8 cellular contexts compared by ENCODE assay signal in genomic region chr5:139637438-139638089, GRCh38. TPM values are rescaled to one million over a fixed set of nuclear protein-coding genes. Genes with fewer than 3 reads are reported as not detected.
DNase-seq lines count a peak whose midpoint lies in the region; ATAC-seq and TF ChIP-seq lines count a peak whose summit lies in the region.

No MANE protein-coding gene starts in this region.

- H3K27ac Mint-ChIP-seq in WTC11, result peak overlapping the region; percentile 93
- H3K27ac Mint-ChIP-seq in stimulated activated memory B cell treated with anti-CD40 and anti-IgM and Interleukin-4, amounts not matched to agents 10 μg/mL and 1 μg/mL and 100 μg/mL, for 72 hours, result peak overlapping the region; percentile 96

- peaks cover 15% of the 10 kb centered on the region for H3K4me1 ChIP-seq in HAP-1
- peaks cover 8 to 63% (median 29%) of the 10 kb centered on the region in 4 donors for H3K4me1 ChIP-seq in right lobe of liver

- CTCF ChIA-PET in WTC11 (lab: Charles Lee), result interaction anchor here (0.6 to 12.0 kb wide), 18 partner anchors 13 to 331 kb away, joined by 3 to 247 read pairs (median 6); partner anchors contain the start of gene CXXC5

- under 1% methylated on average over 28 of the region's 62 CpGs for WGBS in right lobe of liver (ENCODE audit: insufficient coverage, low coverage, low lambda C conversion rate, missing lambda C conversion rate)

- H3K4me1 Mint-ChIP-seq in WTC11, result peaks cover 82% of the 10 kb centered on the region
- peaks cover 91% of the 10 kb centered on the region for H3K4me1 Mint-ChIP-seq in stimulated activated memory B cell treated with anti-CD40 and anti-IgM and Interleukin-4, amounts not matched to agents 10 μg/mL and 1 μg/mL and 100 μg/mL, for 72 hours

- ATAC-seq in WTC11 (peak; percentile 38), right lobe of liver (peak; percentile 58 to 74 (median 70))
- ATAC-seq in stimulated activated memory B cell treated with anti-CD40 and anti-IgM and Interleukin-4, amounts not matched to agents 10 μg/mL and 1 μg/mL and 100 μg/mL, for 72 hours, result peak; percentile 56

- H3K9me3 ChIP-seq in HAP-1, result no peaks in the 10 kb centered on the region
- no peaks in the 10 kb centered on the region for H3K9me3 ChIP-seq in right lobe of liver

- no peaks in the 10 kb centered on the region for H3K36me3 Mint-ChIP-seq in WTC11
- H3K36me3 Mint-ChIP-seq in stimulated activated memory B cell treated with anti-CD40 and anti-IgM and Interleukin-4, amounts not matched to agents 10 μg/mL and 1 μg/mL and 100 μg/mL, for 72 hours, result no peaks in the 10 kb centered on the region

- intact Hi-C loops in right lobe of liver (cut with DNase I), result loop anchor here (5.0 kb wide), 2 partner anchors 50 to 130 kb away; no protein-coding TSS in a partner anchor

- no peaks in the 10 kb centered on the region for H3K9me3 Mint-ChIP-seq in WTC11
- H3K9me3 Mint-ChIP-seq in stimulated activated memory B cell treated with anti-CD40 and anti-IgM and Interleukin-4, amounts not matched to agents 10 μg/mL and 1 μg/mL and 100 μg/mL, for 72 hours, result no peaks in the 10 kb centered on the region

- H3K27me3 Mint-ChIP-seq in WTC11 (ENCODE audit: low read depth), result no peaks in the 10 kb centered on the region
- H3K27me3 Mint-ChIP-seq in stimulated activated memory B cell treated with anti-CD40 and anti-IgM and Interleukin-4, amounts not matched to agents 10 μg/mL and 1 μg/mL and 100 μg/mL, for 72 hours, result no peaks in the 10 kb centered on the region

- H3K36me3 ChIP-seq in HAP-1 (replicated peaks) (no peaks in the 10 kb centered on the region; the same call in 1 of the 2 replicates), right lobe of liver (no peaks in the 10 kb centered on the region)

- H3K4me3 ChIP-seq in HAP-1, result peak overlapping the region; percentile 39
- peak overlapping the region; percentile 46 to 63 (median 59) for H3K4me3 ChIP-seq in right lobe of liver

- DNase-seq in EH (ENCODE audit: low read depth), result peak; percentile 82
- peak; percentile 65 to 88 for DNase-seq in HAP-1 (ENCODE audit: low spot score in 2 of 2)
- peak; percentile 32 for DNase-seq in NCI-H2029 treated with DMSO at 0.1 percent for 48 hours (lab: John Stamatoyannopoulos, UW)
- peak; percentile 79 for DNase-seq in WTC11 (ENCODE audit: low spot score)
- peak; percentile 41 for DNase-seq in effector CD4-positive, alpha-beta T cell
- DNase-seq in right lobe of liver, result peak; percentile 92 to 95 (median 92)
- no peak for DNase-seq in DMS114 treated with DMSO at 0.1 percent for 48 hours (lab: John Stamatoyannopoulos, UW; ENCODE audit: unreplicated experiment)

- POLR2A ChIA-PET in WTC11 (lab: Charles Lee), result interaction anchor here (1.0 to 4.8 kb wide), 8 partner anchors 11 to 110 kb away, joined by 3 to 54 read pairs (median 4); partner anchors contain the start of gene CXXC5

- in situ Hi-C loops in HAP-1 (cut with MboI; ENCODE audit: low sequenced_read_pairs), result no loop called here

- H3K27me3 ChIP-seq in HAP-1 (ENCODE audit: low read depth) (no peaks in the 10 kb centered on the region), right lobe of liver (no peaks in the 10 kb centered on the region)

- H3K4me3 Mint-ChIP-seq in WTC11, result peak overlapping the region; percentile 64
- H3K4me3 Mint-ChIP-seq in stimulated activated memory B cell treated with anti-CD40 and anti-IgM and Interleukin-4, amounts not matched to agents 10 μg/mL and 1 μg/mL and 100 μg/mL, for 72 hours, result peak overlapping the region; percentile 90

- TF ChIP-seq POLR2A in right lobe of liver (IDR thresholded peaks at IDR 0.05), result no peak

- H3K27ac ChIP-seq in right lobe of liver, result peak overlapping the region; percentile 88 to 95 (median 94)

- TF ChIP-seq CTCF in WTC11 (IDR thresholded peaks at IDR 0.05), result no peak
- TF ChIP-seq CTCF in right lobe of liver (IDR thresholded peaks at IDR 0.05), result peak; percentile 14 to 57 (median 28)

TF ChIP-seq in WTC11, 78 proteins besides CTCF, POLR2A, EP300 and RAD21 (continues in another document):
- TF ChIP-seq IRF2 (CRISPR knock-in tag; IDR thresholded peaks at IDR 0.05; ENCODE audit: borderline replicate concordance, low read depth) (no peak), MXD4 (CRISPR knock-in tag; IDR thresholded peaks at IDR 0.05; ENCODE audit: borderline replicate concordance) (no peak), ZNF138 (CRISPR knock-in tag; conservative IDR thresholded peaks at IDR 0.05) (no peak), ZNF232 (CRISPR knock-in tag; IDR thresholded peaks at IDR 0.05) (0 out of 2 replicates have a peak, but pooled peaks have one; percentile 53), ESRRA (CRISPR knock-in tag; IDR thresholded peaks at IDR 0.05; ENCODE audit: borderline replicate concordance) (0 out of 2 replicates have a peak, but pooled peaks have one; percentile 20), ZNF671 (CRISPR knock-in tag; IDR thresholded peaks at IDR 0.05) (no peak), ZNF396 (CRISPR knock-in tag; IDR thresholded peaks at IDR 0.05; ENCODE audit: borderline replicate concordance) (no peak), ZNF416 (CRISPR knock-in tag; IDR thresholded peaks at IDR 0.05) (0 out of 2 replicates have a peak, but pooled peaks have one; percentile 57), ELF4 (CRISPR knock-in tag; IDR thresholded peaks at IDR 0.05; ENCODE audit: low read depth) (no peak), NR3C1 (CRISPR knock-in tag; conservative IDR thresholded peaks at IDR 0.05; ENCODE audit: low read depth) (no peak), SMAD3 (CRISPR knock-in tag; IDR thresholded peaks at IDR 0.05; ENCODE audit: borderline replicate concordance) (peak; percentile 67; the same call in 1 of the 2 replicates)
- TF ChIP-seq, protein P1, sequence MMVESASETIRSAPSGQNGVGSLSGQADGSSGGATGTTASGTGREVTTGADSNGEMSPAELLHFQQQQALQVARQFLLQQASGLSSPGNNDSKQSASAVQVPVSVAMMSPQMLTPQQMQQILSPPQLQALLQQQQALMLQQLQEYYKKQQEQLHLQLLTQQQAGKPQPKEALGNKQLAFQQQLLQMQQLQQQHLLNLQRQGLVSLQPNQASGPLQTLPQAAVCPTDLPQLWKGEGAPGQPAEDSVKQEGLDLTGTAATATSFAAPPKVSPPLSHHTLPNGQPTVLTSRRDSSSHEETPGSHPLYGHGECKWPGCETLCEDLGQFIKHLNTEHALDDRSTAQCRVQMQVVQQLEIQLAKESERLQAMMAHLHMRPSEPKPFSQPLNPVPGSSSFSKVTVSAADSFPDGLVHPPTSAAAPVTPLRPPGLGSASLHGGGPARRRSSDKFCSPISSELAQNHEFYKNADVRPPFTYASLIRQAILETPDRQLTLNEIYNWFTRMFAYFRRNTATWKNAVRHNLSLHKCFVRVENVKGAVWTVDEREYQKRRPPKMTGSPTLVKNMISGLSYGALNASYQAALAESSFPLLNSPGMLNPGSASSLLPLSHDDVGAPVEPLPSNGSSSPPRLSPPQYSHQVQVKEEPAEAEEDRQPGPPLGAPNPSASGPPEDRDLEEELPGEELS (CRISPR knock-in tag; IDR thresholded peaks at IDR 0.05), result peak; percentile 74; the same call in 1 of the 2 replicates
- TF ChIP-seq, protein P2, sequence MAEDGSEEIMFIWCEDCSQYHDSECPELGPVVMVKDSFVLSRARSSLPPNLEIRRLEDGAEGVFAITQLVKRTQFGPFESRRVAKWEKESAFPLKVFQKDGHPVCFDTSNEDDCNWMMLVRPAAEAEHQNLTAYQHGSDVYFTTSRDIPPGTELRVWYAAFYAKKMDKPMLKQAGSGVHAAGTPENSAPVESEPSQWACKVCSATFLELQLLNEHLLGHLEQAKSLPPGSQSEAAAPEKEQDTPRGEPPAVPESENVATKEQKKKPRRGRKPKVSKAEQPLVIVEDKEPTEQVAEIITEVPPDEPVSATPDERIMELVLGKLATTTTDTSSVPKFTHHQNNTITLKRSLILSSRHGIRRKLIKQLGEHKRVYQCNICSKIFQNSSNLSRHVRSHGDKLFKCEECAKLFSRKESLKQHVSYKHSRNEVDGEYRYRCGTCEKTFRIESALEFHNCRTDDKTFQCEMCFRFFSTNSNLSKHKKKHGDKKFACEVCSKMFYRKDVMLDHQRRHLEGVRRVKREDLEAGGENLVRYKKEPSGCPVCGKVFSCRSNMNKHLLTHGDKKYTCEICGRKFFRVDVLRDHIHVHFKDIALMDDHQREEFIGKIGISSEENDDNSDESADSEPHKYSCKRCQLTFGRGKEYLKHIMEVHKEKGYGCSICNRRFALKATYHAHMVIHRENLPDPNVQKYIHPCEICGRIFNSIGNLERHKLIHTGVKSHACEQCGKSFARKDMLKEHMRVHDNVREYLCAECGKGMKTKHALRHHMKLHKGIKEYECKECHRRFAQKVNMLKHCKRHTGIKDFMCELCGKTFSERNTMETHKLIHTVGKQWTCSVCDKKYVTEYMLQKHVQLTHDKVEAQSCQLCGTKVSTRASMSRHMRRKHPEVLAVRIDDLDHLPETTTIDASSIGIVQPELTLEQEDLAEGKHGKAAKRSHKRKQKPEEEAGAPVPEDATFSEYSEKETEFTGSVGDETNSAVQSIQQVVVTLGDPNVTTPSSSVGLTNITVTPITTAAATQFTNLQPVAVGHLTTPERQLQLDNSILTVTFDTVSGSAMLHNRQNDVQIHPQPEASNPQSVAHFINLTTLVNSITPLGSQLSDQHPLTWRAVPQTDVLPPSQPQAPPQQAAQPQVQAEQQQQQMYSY (CRISPR knock-in tag; IDR thresholded peaks at IDR 0.05), result peak; percentile 99
- TF ChIP-seq, protein P3, sequence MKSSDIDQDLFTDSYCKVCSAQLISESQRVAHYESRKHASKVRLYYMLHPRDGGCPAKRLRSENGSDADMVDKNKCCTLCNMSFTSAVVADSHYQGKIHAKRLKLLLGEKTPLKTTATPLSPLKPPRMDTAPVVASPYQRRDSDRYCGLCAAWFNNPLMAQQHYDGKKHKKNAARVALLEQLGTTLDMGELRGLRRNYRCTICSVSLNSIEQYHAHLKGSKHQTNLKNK (CRISPR knock-in tag; IDR thresholded peaks at IDR 0.05), result no peak
- TF ChIP-seq, protein P4, sequence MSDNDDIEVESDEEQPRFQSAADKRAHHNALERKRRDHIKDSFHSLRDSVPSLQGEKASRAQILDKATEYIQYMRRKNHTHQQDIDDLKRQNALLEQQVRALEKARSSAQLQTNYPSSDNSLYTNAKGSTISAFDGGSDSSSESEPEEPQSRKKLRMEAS (CRISPR knock-in tag; IDR thresholded peaks at IDR 0.05), result peak; percentile 49; the same call in 1 of the 2 replicates
- TF ChIP-seq, protein P5, sequence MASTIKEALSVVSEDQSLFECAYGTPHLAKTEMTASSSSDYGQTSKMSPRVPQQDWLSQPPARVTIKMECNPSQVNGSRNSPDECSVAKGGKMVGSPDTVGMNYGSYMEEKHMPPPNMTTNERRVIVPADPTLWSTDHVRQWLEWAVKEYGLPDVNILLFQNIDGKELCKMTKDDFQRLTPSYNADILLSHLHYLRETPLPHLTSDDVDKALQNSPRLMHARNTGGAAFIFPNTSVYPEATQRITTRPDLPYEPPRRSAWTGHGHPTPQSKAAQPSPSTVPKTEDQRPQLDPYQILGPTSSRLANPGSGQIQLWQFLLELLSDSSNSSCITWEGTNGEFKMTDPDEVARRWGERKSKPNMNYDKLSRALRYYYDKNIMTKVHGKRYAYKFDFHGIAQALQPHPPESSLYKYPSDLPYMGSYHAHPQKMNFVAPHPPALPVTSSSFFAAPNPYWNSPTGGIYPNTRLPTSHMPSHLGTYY (CRISPR knock-in tag; IDR thresholded peaks at IDR 0.05), result no peak

RNA-seq across cellular contexts. Expression of gene CXXC5, which starts 10.6 kb away (rescaled TPM):
- 77.5 to 97.2 TPM (median 78.0 TPM) in 3 replicates for total RNA-seq in WTC11 (2021)
- total RNA-seq in right lobe of liver, result 10 to 100 TPM; 44.5 to 84.9 (median 66.4) TPM
